ENCODE assay signal across 15 cellular contexts in the genomic region with DNA sequence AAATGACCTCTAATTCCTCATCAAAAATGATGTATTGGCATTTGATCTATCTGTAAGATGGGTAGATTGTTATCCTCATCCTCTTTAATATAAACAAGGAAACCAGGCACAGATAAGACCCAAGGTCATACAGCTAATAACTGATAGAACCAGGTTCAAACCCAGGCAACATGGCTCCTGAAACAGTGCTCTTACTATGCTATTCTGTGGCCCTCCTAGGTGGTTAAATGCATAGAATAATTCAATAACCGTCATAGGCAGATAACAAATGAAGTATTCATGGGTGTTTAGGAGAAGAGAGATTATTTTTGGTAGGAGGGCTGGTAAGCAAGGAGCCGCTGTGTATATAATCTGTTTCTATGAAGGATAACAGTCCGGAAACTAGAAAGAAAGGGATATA. TPM values are rescaled to one million over a fixed set of nuclear protein-coding genes. Genes with fewer than 3 reads are reported as not detected.
DNase-seq lines count a peak whose midpoint lies in the region; ATAC-seq and TF ChIP-seq lines count a peak whose summit lies in the region.
"Had no signal": no experiment of that assay in that cellular context is flagged by ENCODE, and none has a peak within 500 bp of the region (broad histone marks: within the 10 kb centered on the region; RNA-seq: fewer than 3 reads in every experiment).

No MANE protein-coding gene starts in this region.

- H3K4me1 Mint-ChIP-seq in activated CD8-positive, alpha-beta T cell treated with anti-CD3 and anti-CD28 coated beads for 36 hours (ENCODE audit: low read depth), result peaks cover 32% of the 10 kb centered on the region
- H3K4me1 Mint-ChIP-seq in activated CD8-positive, alpha-beta T cell treated with anti-CD3 and anti-CD28 coated beads, Interleukin-2, amount 10 ng/mL, durations not matched to agents 7 days and 5 days (ENCODE audit: low read depth), result peaks cover 32% of the 10 kb centered on the region
- H3K4me1 Mint-ChIP-seq in stimulated activated naive CD8-positive, alpha-beta T cell treated with anti-CD3 and anti-CD28 coated beads, Interleukin-15, Interleukin-2, amounts not matched to agents 100 ng/mL and 50 ng/mL, for 24 hours (ENCODE audit: low read depth), result peaks cover 17% of the 10 kb centered on the region
- peaks cover 12% of the 10 kb centered on the region for H3K4me1 Mint-ChIP-seq in stimulated activated naive CD8-positive, alpha-beta T cell treated with anti-CD3 and anti-CD28 coated beads, Interleukin-15, amount 100 ng/mL, for 72 hours
- peaks cover 36% of the 10 kb centered on the region for H3K4me1 Mint-ChIP-seq in central memory CD8-positive, alpha-beta T cell

- intact Hi-C loops in activated CD8-positive, alpha-beta T cell treated with anti-CD3 and anti-CD28 coated beads for 36 hours (cut with micrococcal nuclease), result no loop called here

- H3K4me3 Mint-ChIP-seq in activated CD8-positive, alpha-beta T cell treated with anti-CD3 and anti-CD28 coated beads for 36 hours, result no peak overlapping the region
- no peak overlapping the region for H3K4me3 Mint-ChIP-seq in activated CD8-positive, alpha-beta T cell treated with anti-CD3 and anti-CD28 coated beads, Interleukin-2, amount 10 ng/mL, durations not matched to agents 7 days and 5 days
- no peak overlapping the region for H3K4me3 Mint-ChIP-seq in stimulated activated naive CD8-positive, alpha-beta T cell treated with anti-CD3 and anti-CD28 coated beads, Interleukin-15, Interleukin-2, amounts not matched to agents 100 ng/mL and 50 ng/mL, for 24 hours
- H3K4me3 Mint-ChIP-seq in stimulated activated naive CD8-positive, alpha-beta T cell treated with anti-CD3 and anti-CD28 coated beads, Interleukin-15, amount 100 ng/mL, for 72 hours, result no peak overlapping the region
- no peak overlapping the region for H3K4me3 Mint-ChIP-seq in central memory CD8-positive, alpha-beta T cell
- H3K4me3 Mint-ChIP-seq: CD8-positive, alpha-beta memory T cell had no signal

- DNase-seq in activated CD8-positive, alpha-beta T cell treated with anti-CD3 and anti-CD28 coated beads for 36 hours, result no peak
- no peak for DNase-seq in activated CD8-positive, alpha-beta T cell treated with anti-CD3 and anti-CD28 coated beads, Interleukin-2, amount 10 ng/mL, durations not matched to agents 7 days and 5 days
- DNase-seq in stimulated activated naive CD8-positive, alpha-beta T cell treated with anti-CD3 and anti-CD28 coated beads, Interleukin-15, amount 100 ng/mL, for 72 hours, result no peak
- DNase-seq in central memory CD8-positive, alpha-beta T cell (ENCODE audit: low spot score in 2 of 2), result no peak
- DNase-seq in NCI-H345 (lab: John Stamatoyannopoulos, UW), result no peak
- DNase-seq in activated CD8-positive, alpha-beta memory T cell treated with anti-CD3 and anti-CD28 coated beads, Interleukin-2, amount 50 U/mL, for 4 hours, result no peak
- DNase-seq: 8988T; AML-193; Caco-2; CD8-positive, alpha-beta memory T cell; DMS 273 treated with DMSO at 0.1 percent for 48 hours; GM23248; H7 had no signal

- no peaks in the 10 kb centered on the region for H3K9me3 Mint-ChIP-seq in activated CD8-positive, alpha-beta T cell treated with anti-CD3 and anti-CD28 coated beads for 36 hours
- no peaks in the 10 kb centered on the region for H3K9me3 Mint-ChIP-seq in activated CD8-positive, alpha-beta T cell treated with anti-CD3 and anti-CD28 coated beads, Interleukin-2, amount 10 ng/mL, durations not matched to agents 7 days and 5 days (ENCODE audit: insufficient read depth)
- no peaks in the 10 kb centered on the region for H3K9me3 Mint-ChIP-seq in stimulated activated naive CD8-positive, alpha-beta T cell treated with anti-CD3 and anti-CD28 coated beads, Interleukin-15, Interleukin-2, amounts not matched to agents 100 ng/mL and 50 ng/mL, for 24 hours
- no peaks in the 10 kb centered on the region for H3K9me3 Mint-ChIP-seq in stimulated activated naive CD8-positive, alpha-beta T cell treated with anti-CD3 and anti-CD28 coated beads, Interleukin-15, amount 100 ng/mL, for 72 hours
- no peaks in the 10 kb centered on the region for H3K9me3 Mint-ChIP-seq in central memory CD8-positive, alpha-beta T cell
- H3K9me3 Mint-ChIP-seq: CD8-positive, alpha-beta memory T cell had no signal

- H3K36me3 Mint-ChIP-seq in activated CD8-positive, alpha-beta T cell treated with anti-CD3 and anti-CD28 coated beads for 36 hours (ENCODE audit: low read depth), result peaks cover 86% of the 10 kb centered on the region
- peaks cover 89% of the 10 kb centered on the region for H3K36me3 Mint-ChIP-seq in activated CD8-positive, alpha-beta T cell treated with anti-CD3 and anti-CD28 coated beads, Interleukin-2, amount 10 ng/mL, durations not matched to agents 7 days and 5 days (ENCODE audit: low read depth)
- peaks cover 98% of the 10 kb centered on the region for H3K36me3 Mint-ChIP-seq in stimulated activated naive CD8-positive, alpha-beta T cell treated with anti-CD3 and anti-CD28 coated beads, Interleukin-15, Interleukin-2, amounts not matched to agents 100 ng/mL and 50 ng/mL, for 24 hours (ENCODE audit: low read depth)
- H3K36me3 Mint-ChIP-seq in central memory CD8-positive, alpha-beta T cell (ENCODE audit: insufficient read depth), result peaks cover 78% of the 10 kb centered on the region

- POLR2A ChIA-PET in activated CD8-positive, alpha-beta T cell treated with anti-CD3 and anti-CD28 coated beads for 36 hours (lab: Charles Lee), result no interaction called here
- POLR2A ChIA-PET in activated CD8-positive, alpha-beta T cell treated with anti-CD3 and anti-CD28 coated beads, Interleukin-2, amount 10 ng/mL, durations not matched to agents 7 days and 5 days (lab: Charles Lee), result interaction anchor here (0.6 kb wide), 1 partner anchor 631 kb away, joined by 4 read pairs; no protein-coding TSS in a partner anchor

- CTCF ChIA-PET in activated CD8-positive, alpha-beta T cell treated with anti-CD3 and anti-CD28 coated beads for 36 hours (lab: Charles Lee), result no interaction called here
- CTCF ChIA-PET in activated CD8-positive, alpha-beta T cell treated with anti-CD3 and anti-CD28 coated beads, Interleukin-2, amount 10 ng/mL, durations not matched to agents 7 days and 5 days (lab: Charles Lee), result no interaction called here

- H3K27ac Mint-ChIP-seq in activated CD8-positive, alpha-beta T cell treated with anti-CD3 and anti-CD28 coated beads for 36 hours, result peak overlapping the region; percentile 19
- H3K27ac Mint-ChIP-seq in activated CD8-positive, alpha-beta T cell treated with anti-CD3 and anti-CD28 coated beads, Interleukin-2, amount 10 ng/mL, durations not matched to agents 7 days and 5 days, result no peak overlapping the region
- H3K27ac Mint-ChIP-seq in stimulated activated naive CD8-positive, alpha-beta T cell treated with anti-CD3 and anti-CD28 coated beads, Interleukin-15, Interleukin-2, amounts not matched to agents 100 ng/mL and 50 ng/mL, for 24 hours, result peak overlapping the region; percentile 26
- no peak overlapping the region for H3K27ac Mint-ChIP-seq in stimulated activated naive CD8-positive, alpha-beta T cell treated with anti-CD3 and anti-CD28 coated beads, Interleukin-15, amount 100 ng/mL, for 72 hours
- H3K27ac Mint-ChIP-seq in central memory CD8-positive, alpha-beta T cell (ENCODE audit: low read depth), result peak overlapping the region; percentile 4

- TF ChIP-seq CTCF in activated CD8-positive, alpha-beta T cell treated with anti-CD3 and anti-CD28 coated beads for 36 hours (IDR thresholded peaks at IDR 0.05), result no peak

- no peak for ATAC-seq in activated CD8-positive, alpha-beta T cell treated with anti-CD3 and anti-CD28 coated beads for 36 hours
- ATAC-seq in activated CD8-positive, alpha-beta T cell treated with anti-CD3 and anti-CD28 coated beads, Interleukin-2, amount 10 ng/mL, durations not matched to agents 7 days and 5 days, result no peak
- ATAC-seq in stimulated activated naive CD8-positive, alpha-beta T cell treated with anti-CD3 and anti-CD28 coated beads, Interleukin-15, amount 100 ng/mL, for 72 hours, result no peak
- no peak for ATAC-seq in central memory CD8-positive, alpha-beta T cell (replicated peaks; ENCODE audit: extremely low read depth, poor library complexity, severe bottlenecking)
- ATAC-seq: GM12878 had no signal

- no peaks in the 10 kb centered on the region for H3K27me3 Mint-ChIP-seq in activated CD8-positive, alpha-beta T cell treated with anti-CD3 and anti-CD28 coated beads for 36 hours
- no peaks in the 10 kb centered on the region for H3K27me3 Mint-ChIP-seq in activated CD8-positive, alpha-beta T cell treated with anti-CD3 and anti-CD28 coated beads, Interleukin-2, amount 10 ng/mL, durations not matched to agents 7 days and 5 days (ENCODE audit: low read depth)
- H3K27me3 Mint-ChIP-seq in stimulated activated naive CD8-positive, alpha-beta T cell treated with anti-CD3 and anti-CD28 coated beads, Interleukin-15, Interleukin-2, amounts not matched to agents 100 ng/mL and 50 ng/mL, for 24 hours, result no peaks in the 10 kb centered on the region
- H3K27me3 Mint-ChIP-seq in stimulated activated naive CD8-positive, alpha-beta T cell treated with anti-CD3 and anti-CD28 coated beads, Interleukin-15, amount 100 ng/mL, for 72 hours, result no peaks in the 10 kb centered on the region
- no peaks in the 10 kb centered on the region for H3K27me3 Mint-ChIP-seq in central memory CD8-positive, alpha-beta T cell
- H3K27me3 Mint-ChIP-seq: CD8-positive, alpha-beta memory T cell had no signal

RNA-seq across cellular contexts. Expression of gene DHX9, which starts 46.4 kb away (rescaled TPM):
- total RNA-seq in activated CD8-positive, alpha-beta T cell treated with anti-CD3 and anti-CD28 coated beads for 36 hours, result 100 to 1,000 TPM; 213 to 228 TPM
- 100 to 1,000 TPM; 218 to 231 TPM for total RNA-seq in activated CD8-positive, alpha-beta T cell treated with anti-CD3 and anti-CD28 coated beads, Interleukin-2, amount 10 ng/mL, durations not matched to agents 7 days and 5 days

Comparison
In these comparisons a context has a peak if more than half of its experiments do, and no peak if none do; other contexts are left out.
1. H3K27ac Mint-ChIP-seq: peak in activated CD8-positive, alpha-beta T cell treated with anti-CD3 and anti-CD28 coated beads for 36 hours (single experiment), stimulated activated naive CD8-positive, alpha-beta T cell treated with anti-CD3 and anti-CD28 coated beads, Interleukin-15, Interleukin-2, amounts not matched to agents 100 ng/mL and 50 ng/mL, for 24 hours (single experiment) and central memory CD8-positive, alpha-beta T cell (single experiment); none in activated CD8-positive, alpha-beta T cell treated with anti-CD3 and anti-CD28 coated beads, Interleukin-2, amount 10 ng/mL, durations not matched to agents 7 days and 5 days (single experiment) and stimulated activated naive CD8-positive, alpha-beta T cell treated with anti-CD3 and anti-CD28 coated beads, Interleukin-15, amount 100 ng/mL, for 72 hours (0 of 2).